In genomic region chr5:124980174-124980941, GRCh38 we compare ENCODE assay signal across 8 cellular contexts.
A peak's percentile ranks its signal among the peaks of the same experiment; 100 is the strongest.
DNase-seq lines count a peak whose midpoint lies in the region; ATAC-seq and TF ChIP-seq lines count a peak whose summit lies in the region.

No MANE protein-coding gene starts in this region.

- H3K4me3 Mint-ChIP-seq in HFFc6: no peak overlapping the region

- H3K27me3 Mint-ChIP-seq in HFFc6 (ENCODE audit: insufficient read depth): peaks cover 2% of the 10 kb centered on the region

- peaks cover 3% of the 10 kb centered on the region for H3K36me3 Mint-ChIP-seq in HFFc6 (ENCODE audit: low read depth)

- H3K9me3 ChIP-seq in DOHH2 (ENCODE audit: control insufficient read depth, insufficient read depth, low read length) (peaks cover 19% of the 10 kb centered on the region), suprapubic skin (no peaks in the 10 kb centered on the region)

- H3K9me3 Mint-ChIP-seq in HFFc6: peaks cover 9% of the 10 kb centered on the region

- H3K36me3 ChIP-seq in DOHH2 (ENCODE audit: control insufficient read depth, low read length): peaks cover 20% of the 10 kb centered on the region
- no peaks in the 10 kb centered on the region for H3K36me3 ChIP-seq in suprapubic skin

- no peaks in the 10 kb centered on the region for H3K4me1 Mint-ChIP-seq in HFFc6 (ENCODE audit: low read depth)

- TF ChIP-seq POLR2A in suprapubic skin (IDR thresholded peaks at IDR 0.05): no peak

- H3K4me3 ChIP-seq in DOHH2 (ENCODE audit: low read length) (peak overlapping the region; percentile 68), suprapubic skin (no peak overlapping the region)

- peaks cover 75% of the 10 kb centered on the region for H3K4me1 ChIP-seq in DOHH2 (ENCODE audit: control insufficient read depth, low read length)
- no peaks in the 10 kb centered on the region for H3K4me1 ChIP-seq in suprapubic skin

- peak; percentile 97 for ATAC-seq in GM21515 (IDR thresholded peaks at IDR 0.05; ENCODE audit: unreplicated experiment)
- peak; percentile 94 for ATAC-seq in HG03571 (IDR thresholded peaks at IDR 0.05; ENCODE audit: unreplicated experiment)
- ATAC-seq in esophagus mucosa: peak; percentile 31

- H3K27ac ChIP-seq in DOHH2 (ENCODE audit: low read depth, low read length) (peak overlapping the region; percentile 98), suprapubic skin (no peak overlapping the region)

- peak overlapping the region; percentile 91 for H3K4me2 ChIP-seq in DOHH2 (ENCODE audit: low read length)

- TF ChIP-seq EP300 in suprapubic skin (IDR thresholded peaks at IDR 0.05): no peak

- H3K27me3 ChIP-seq in DOHH2 (ENCODE audit: control insufficient read depth, low read length) (no peaks in the 10 kb centered on the region), suprapubic skin (no peaks in the 10 kb centered on the region)

- 42% methylated on average over 8 of the region's 8 CpGs for WGBS in suprapubic skin

- no peak overlapping the region for H3K27ac Mint-ChIP-seq in HFFc6

- no peaks in the 10 kb centered on the region for H3K9me2 ChIP-seq in DOHH2 (replicated peaks; ENCODE audit: control insufficient read depth, low read length)

- DNase-seq in suprapubic skin (ENCODE audit: low spot score in 2 of 2) (no peak), HFFc6 (no peak), D341Med (ENCODE audit: low spot score) (no peak), CD1c-positive myeloid dendritic cell (ENCODE audit: extremely low spot score) (no peak)

- peaks cover 21% of the 10 kb centered on the region for H3F3A ChIP-seq in DOHH2 (ENCODE audit: control insufficient read depth, insufficient read depth)

- H4K20me1 ChIP-seq in DOHH2 (ENCODE audit: control insufficient read depth, insufficient read depth, low read depth, low read length): no peaks in the 10 kb centered on the region

- no peak for TF ChIP-seq CTCF in DOHH2 (IDR thresholded peaks at IDR 0.05; ENCODE audit: low read depth, low read length, poor library complexity, severe bottlenecking)
- TF ChIP-seq CTCF in suprapubic skin (IDR thresholded peaks at IDR 0.05): no peak
- no peak for TF ChIP-seq CTCF in HFFc6 (IDR thresholded peaks at IDR 0.05)

- H3K79me2 ChIP-seq in DOHH2 (ENCODE audit: control insufficient read depth, low read length): no peaks in the 10 kb centered on the region

Comparison
In these comparisons a context has a peak if more than half of its experiments do, and no peak if none do; other contexts are left out.
1. ATAC-seq: peak in every context shown above with its lines; median percentile 97 in GM21515; 94 in HG03571; 31 in esophagus mucosa.